In genomic region chr11:76752321-76753175, GRCh38 we compare ENCODE assay signal across 2 cellular contexts.
TF ChIP-seq lines count a peak whose summit lies in the region.

No MANE protein-coding gene starts in this region.

TF ChIP-seq in H1, 55 proteins besides CTCF, POLR2A, EP300 and RAD21:
- no peak for TF ChIP-seq CBX5 (IDR thresholded peaks at IDR 0.05; ENCODE audit: low read depth, low read length)

TF ChIP-seq in HepG2, 621 proteins besides CTCF, POLR2A, EP300 and RAD21:
- TF ChIP-seq NR2F1 (CRISPR knock-in tag; IDR thresholded peaks at IDR 0.05) (no peak), CC2D1A (CRISPR knock-in tag; IDR thresholded peaks at IDR 0.05) (no peak), ZNF12 (CRISPR knock-in tag; IDR thresholded peaks at IDR 0.05) (no peak), ZBTB42 (CRISPR knock-in tag; IDR thresholded peaks at IDR 0.05) (no peak), ZNF580 (CRISPR knock-in tag; IDR thresholded peaks at IDR 0.05; ENCODE audit: borderline replicate concordance, low read depth) (no peak), TFE3 (CRISPR knock-in tag; IDR thresholded peaks at IDR 0.05) (no peak), ZNF230 (CRISPR knock-in tag; IDR thresholded peaks at IDR 0.05) (no peak), NPAS2 (CRISPR knock-in tag; IDR thresholded peaks at IDR 0.05; ENCODE audit: borderline replicate concordance) (no peak), ELF1 (CRISPR knock-in tag; IDR thresholded peaks at IDR 0.05) (no peak), ZNF770 (CRISPR knock-in tag; IDR thresholded peaks at IDR 0.05) (no peak), KMT2A (CRISPR knock-in tag; IDR thresholded peaks at IDR 0.05) (no peak), CHD2 (IDR thresholded peaks at IDR 0.05; ENCODE audit: low read depth, low read length) (no peak), KAT7 (CRISPR knock-in tag; IDR thresholded peaks at IDR 0.05; ENCODE audit: borderline replicate concordance) (no peak)
